11 cellular contexts compared by ENCODE assay signal in genomic region chr6:121354764-121355163, GRCh38. TPM values are rescaled to one million over a fixed set of nuclear protein-coding genes. Genes with fewer than 3 reads are reported as not detected.
DNase-seq lines count a peak whose midpoint lies in the region; ATAC-seq and TF ChIP-seq lines count a peak whose summit lies in the region.
"Had no signal": no experiment of that assay in that cellular context is flagged by ENCODE, and none has a peak within 500 bp of the region (broad histone marks: within the 10 kb centered on the region; RNA-seq: fewer than 3 reads in every experiment).

No MANE protein-coding gene starts in this region.

- no peak for TF ChIP-seq POLR2A in transverse colon (IDR thresholded peaks at IDR 0.05)

- in situ Hi-C loops in mammary epithelial cell (cut with MboI; ENCODE audit: low sequenced_read_pairs in 2 of 2) (no loop called here), transverse colon (cut with MboI; ENCODE audit: low pct_ligation_motif_present in 1 of 4, low pct_unique_long_range_greater_than_20kb in 1 of 4, low sequenced_read_pairs in 3 of 4) (no loop called here)

- dilution Hi-C loops in mammary epithelial cell (cut with HindIII; ENCODE audit: low sequenced_read_pairs), result no loop called here

- H4K20me1 ChIP-seq in mammary epithelial cell (ENCODE audit: insufficient read depth, low read length), result no peaks in the 10 kb centered on the region
- H4K20me1 ChIP-seq in PC-9 (ENCODE audit: insufficient read depth), result no peaks in the 10 kb centered on the region
- no peaks in the 10 kb centered on the region for H4K20me1 ChIP-seq in MM.1S (ENCODE audit: insufficient read depth, low read length)

- H3K27me3 Mint-ChIP-seq in MCF 10A (ENCODE audit: insufficient read depth, unreplicated experiment), result no peaks in the 10 kb centered on the region

- H3K9me2 ChIP-seq in PC-9 (ENCODE audit: insufficient read depth) (no peaks in the 10 kb centered on the region), MM.1S (replicated peaks; ENCODE audit: insufficient read depth, low read length) (no peaks in the 10 kb centered on the region)

- no peak overlapping the region for H3K4me3 Mint-ChIP-seq in MCF 10A (ENCODE audit: unreplicated experiment)

- intact Hi-C loops in mammary epithelial cell (cut with micrococcal nuclease) (no loop called here), MCF 10A (cut with micrococcal nuclease) (no loop called here), PC-9 (cut with micrococcal nuclease; ENCODE audit: unreplicated experiment) (no loop called here), transverse colon (cut with DNase I; ENCODE audit: low total_unique reads) (no loop called here)

- no peak for ATAC-seq in HG02981 (IDR thresholded peaks at IDR 0.05; ENCODE audit: unreplicated experiment)

- H3K4me2 ChIP-seq in mammary epithelial cell (ENCODE audit: insufficient read depth, low read depth, low read length), result no peak overlapping the region
- H3K4me2 ChIP-seq in PC-9, result no peak overlapping the region
- no peak overlapping the region for H3K4me2 ChIP-seq in MM.1S (ENCODE audit: low read depth, low read length)

- H3K27ac ChIP-seq in mammary epithelial cell (ENCODE audit: insufficient read depth, low read depth, low read length) (no peak overlapping the region), PC-9 (no peak overlapping the region), transverse colon (no peak overlapping the region), MM.1S (ENCODE audit: low read length) (no peak overlapping the region)

- no peaks in the 10 kb centered on the region for H3K9me3 ChIP-seq in mammary epithelial cell (replicated peaks; ENCODE audit: insufficient read depth, low read length)
- H3K9me3 ChIP-seq in PC-9 (ENCODE audit: insufficient read depth, low read depth), result no peaks in the 10 kb centered on the region
- no peaks in the 10 kb centered on the region for H3K9me3 ChIP-seq in transverse colon
- no peaks in the 10 kb centered on the region for H3K9me3 ChIP-seq in MM.1S (replicated peaks; ENCODE audit: insufficient read depth, low read length)

- CTCF ChIA-PET in mammary epithelial cell (lab: Charles Lee; ENCODE audit: low non-redundant PET), result no interaction called here
- CTCF ChIA-PET in MCF 10A (lab: Yijun Ruan, JAX), result interaction anchor here (0.6 to 2.4 kb wide), 3 partner anchors 20 to 46 kb away, joined by 4 to 15 read pairs (median 5); no protein-coding TSS in a partner anchor
- CTCF ChIA-PET in PC-9 (lab: Charles Lee), result interaction anchor here (0.6 kb wide), 1 partner anchor 496 kb away, joined by 4 read pairs; no protein-coding TSS in a partner anchor

- H3K4me1 ChIP-seq in mammary epithelial cell (ENCODE audit: insufficient read depth, low read length) (no peaks in the 10 kb centered on the region), PC-9 (replicated peaks; ENCODE audit: insufficient read depth) (no peaks in the 10 kb centered on the region), transverse colon (no peaks in the 10 kb centered on the region), MM.1S (ENCODE audit: low read length) (no peaks in the 10 kb centered on the region)

- H3K27me3 ChIP-seq in mammary epithelial cell (ENCODE audit: insufficient read depth, low read length) (peaks cover 2% of the 10 kb centered on the region), PC-9 (ENCODE audit: insufficient read depth, low read depth) (no peaks in the 10 kb centered on the region), transverse colon (no peaks in the 10 kb centered on the region), MM.1S (replicated peaks; ENCODE audit: insufficient read depth, low read length) (no peaks in the 10 kb centered on the region)

- H3K9me3 Mint-ChIP-seq in MCF 10A (ENCODE audit: unreplicated experiment), result no peaks in the 10 kb centered on the region

- TF ChIP-seq CTCF in mammary epithelial cell (conservative IDR thresholded peaks at IDR 0.05 in 1 of 2, IDR thresholded peaks at IDR 0.05 in 1 of 2; ENCODE audit: extremely low read depth in 1 of 2, insufficient read depth in 1 of 2, low read depth in 1 of 2, low read length in 2 of 2) (peak; percentile 28 to 36), MCF 10A (IDR thresholded peaks at IDR 0.05; ENCODE audit: unreplicated experiment) (no peak), PC-9 (conservative IDR thresholded peaks at IDR 0.05) (peak; percentile 53), epithelial cell of esophagus (IDR thresholded peaks at IDR 0.05; ENCODE audit: insufficient read depth, low read depth, low read length, missing control alignments) (peak; percentile 37), transverse colon (IDR thresholded peaks at IDR 0.05) (peak in 4 of 5 experiments; percentile 12 to 28 (median 26)), MM.1S (IDR thresholded peaks at IDR 0.05; ENCODE audit: low read length) (no peak; the same call in 1 of the 2 replicates)

- DNase-seq in mammary epithelial cell (no peak), MCF 10A (ENCODE audit: unreplicated experiment) (no peak), PC-9 (no peak), epithelial cell of esophagus (ENCODE audit: low read depth) (no peak), transverse colon (no peak), MM.1S (no peak), cerebellum (ENCODE audit: low spot score) (no peak)
- DNase-seq: AML-193, NCI-H526 treated with DMSO at 0.1 percent for 48 hours, T1000 had no signal

- BruUV-seq in mammary epithelial cell (replicated peaks; lab: Mats Ljungman, UMichigan) (no TSS peak), MCF 10A (replicated peaks; lab: Mats Ljungman, UMichigan) (no TSS peak), PC-9 (replicated peaks; lab: Mats Ljungman, UMichigan) (no TSS peak)

- 51% methylated on average over 7 of the region's 7 CpGs for WGBS in mammary epithelial cell (ENCODE audit: low coverage, missing lambda C conversion rate)
- 64 to 87% methylated on average over 3 to 7 of the region's 7 CpGs for WGBS in transverse colon (ENCODE audit: low coverage in 1 of 2), 2 donors

- POLR2A ChIA-PET in MCF 10A (lab: Yijun Ruan, JAX) (no interaction called here), PC-9 (lab: Charles Lee; ENCODE audit: unreplicated experiment) (no interaction called here)

- H3F3A ChIP-seq in PC-9 (ENCODE audit: insufficient read depth, low read depth) (no peaks in the 10 kb centered on the region), MM.1S (ENCODE audit: insufficient read depth, low read length) (no peaks in the 10 kb centered on the region)

- no peaks in the 10 kb centered on the region for H3K4me1 Mint-ChIP-seq in MCF 10A (ENCODE audit: insufficient read depth, unreplicated experiment)

- no peak for TF ChIP-seq EP300 in transverse colon (IDR thresholded peaks at IDR 0.05; ENCODE audit: low read depth)

- no peaks in the 10 kb centered on the region for H3K79me2 ChIP-seq in mammary epithelial cell (ENCODE audit: insufficient read depth, low read length)
- H3K79me2 ChIP-seq in PC-9 (ENCODE audit: low read depth), result no peaks in the 10 kb centered on the region
- H3K79me2 ChIP-seq in MM.1S (ENCODE audit: low read length), result no peaks in the 10 kb centered on the region

- no peaks in the 10 kb centered on the region for H3K36me3 Mint-ChIP-seq in MCF 10A (ENCODE audit: insufficient read depth, unreplicated experiment)

- no peak overlapping the region for H3K9ac ChIP-seq in mammary epithelial cell (ENCODE audit: insufficient read depth, low read length)
- H3K9ac ChIP-seq in MM.1S (ENCODE audit: low read length), result no peak overlapping the region

- H3K4me3 ChIP-seq in mammary epithelial cell (replicated peaks in 1 of 3; ENCODE audit: insufficient read depth in 1 of 3, low read depth in 2 of 3, low read length in 3 of 3) (no peak overlapping the region), PC-9 (no peak overlapping the region), epithelial cell of esophagus (ENCODE audit: low read length) (no peak overlapping the region), transverse colon (no peak overlapping the region), MM.1S (ENCODE audit: low read length) (no peak overlapping the region)

- no peak overlapping the region for H3K27ac Mint-ChIP-seq in MCF 10A (ENCODE audit: low read depth, unreplicated experiment)

- no peak overlapping the region for H2AFZ ChIP-seq in mammary epithelial cell (ENCODE audit: low read depth, low read length)
- H2AFZ ChIP-seq in PC-9, result no peak overlapping the region
- H2AFZ ChIP-seq in MM.1S (ENCODE audit: low read length), result no peak overlapping the region

- H3K36me3 ChIP-seq in mammary epithelial cell (ENCODE audit: insufficient read depth, low read length) (no peaks in the 10 kb centered on the region), PC-9 (ENCODE audit: low read depth) (no peaks in the 10 kb centered on the region), transverse colon (no peaks in the 10 kb centered on the region), MM.1S (replicated peaks; ENCODE audit: insufficient read depth, low read length) (no peaks in the 10 kb centered on the region)

RNA-seq across cellular contexts. Expression of gene TBC1D32, which starts 20.5 kb away (rescaled TPM):
- total RNA-seq in mammary epithelial cell (10 to 100 TPM in 1 of 2 donors, 1 to 10 TPM in 1; 7.9 to 13.8 TPM), MCF 10A (2022) (10.2 and 11.0 TPM in 2 replicates), PC-9 (2021) (12.0 and 14.0 TPM in 2 replicates), transverse colon (10 to 100 TPM; 13.4 to 49.6 (median 22.6) TPM), cerebellum (44.4 TPM)
- polyA plus RNA-seq in mammary epithelial cell, result 2.9 TPM
- 0.31 TPM for polyA minus RNA-seq in mammary epithelial cell

Comparison
In these comparisons a context has a peak if more than half of its experiments do, and no peak if none do; other contexts are left out.
1. CTCF ChIP-seq: peak in mammary epithelial cell (2 of 2), PC-9 (single experiment), epithelial cell of esophagus (single experiment) and transverse colon (4 of 5); none in MCF 10A (single experiment) and MM.1S (single experiment).